9 cellular contexts compared by ENCODE assay signal in the genomic region with DNA sequence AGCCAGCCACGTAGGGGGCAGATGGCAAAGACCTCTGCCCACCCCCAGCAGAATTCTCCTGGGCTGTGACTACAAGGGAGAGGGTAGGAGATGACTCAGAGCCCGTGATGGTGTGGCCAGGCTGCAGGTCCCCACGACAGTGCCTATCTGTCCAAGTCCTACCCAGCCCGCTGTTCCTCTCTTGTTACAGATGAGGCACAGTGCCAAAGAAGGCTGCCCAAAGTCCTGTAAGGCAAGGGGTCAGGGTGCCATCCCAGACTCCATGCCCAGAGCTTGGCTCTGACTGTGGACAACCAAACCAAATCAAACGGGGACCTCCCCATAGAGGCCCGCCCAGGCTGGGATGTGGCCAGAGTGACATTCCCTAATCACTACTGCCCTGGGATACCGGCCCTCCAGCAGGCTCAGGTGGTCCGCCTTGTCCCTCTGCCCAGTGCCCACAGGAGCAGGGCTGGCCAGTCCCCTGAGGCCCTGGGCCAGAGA. TPM values are rescaled to one million over a fixed set of nuclear protein-coding genes. Genes with fewer than 3 reads are reported as not detected.
DNase-seq lines count a peak whose midpoint lies in the region; ATAC-seq and TF ChIP-seq lines count a peak whose summit lies in the region.
"Had no signal": no experiment of that assay in that cellular context is flagged by ENCODE, and none has a peak within 500 bp of the region (broad histone marks: within the 10 kb centered on the region; RNA-seq: fewer than 3 reads in every experiment).

No MANE protein-coding gene starts in this region.

- H3K36me3 Mint-ChIP-seq in endothelial cell (ENCODE audit: low read depth, unreplicated experiment): peaks cover 16% of the 10 kb centered on the region
- H3K36me3 Mint-ChIP-seq in natural killer cell treated with Interleukin-12 subunit alpha and Interleukin-12 subunit beta and Interleukin-15 and Interleukin-18, amount 100 ng/mL, for 72 hours: no peaks in the 10 kb centered on the region

- no peak for ATAC-seq in natural killer cell treated with Interleukin-12 subunit alpha and Interleukin-12 subunit beta and Interleukin-15 and Interleukin-18, amount 100 ng/mL, for 72 hours
- ATAC-seq in HG02870 (IDR thresholded peaks at IDR 0.05; ENCODE audit: unreplicated experiment): no peak
- no peak for ATAC-seq in GM18867 (IDR thresholded peaks at IDR 0.05; ENCODE audit: unreplicated experiment)

- H3K27ac Mint-ChIP-seq in endothelial cell (ENCODE audit: unreplicated experiment): peak overlapping the region; percentile 93
- no peak overlapping the region for H3K27ac Mint-ChIP-seq in natural killer cell treated with Interleukin-12 subunit alpha and Interleukin-12 subunit beta and Interleukin-15 and Interleukin-18, amount 100 ng/mL, for 72 hours
- H3K27ac Mint-ChIP-seq: T-helper 1 cell treated with Interleukin-12 subunit alpha and Interleukin-12 subunit beta and Interleukin-4 antibody, amounts not matched to agents 30 μg/mL and 1 μg/mL, for 36 hours had no signal

- H3K27me3 ChIP-seq in MG63: no peaks in the 10 kb centered on the region

- TF ChIP-seq CTCF in AG09309 (IDR thresholded peaks at IDR 0.05; ENCODE audit: control insufficient read depth, insufficient read depth, low read depth, low read length, missing control alignments) (no peak), endothelial cell (IDR thresholded peaks at IDR 0.05; ENCODE audit: unreplicated experiment) (no peak)

- peaks cover 23% of the 10 kb centered on the region for H3K27me3 Mint-ChIP-seq in endothelial cell (ENCODE audit: unreplicated experiment)
- peaks cover 33 to 44% of the 10 kb centered on the region in 2 donors for H3K27me3 Mint-ChIP-seq in natural killer cell treated with Interleukin-12 subunit alpha and Interleukin-12 subunit beta and Interleukin-15 and Interleukin-18, amount 100 ng/mL, for 72 hours

- H3K4me3 ChIP-seq in AG09309 (ENCODE audit: control insufficient read depth, low read depth, low read length): peak overlapping the region; percentile 71
- H3K4me3 ChIP-seq in MG63: peak overlapping the region; percentile 69

- H3K4me3 Mint-ChIP-seq in endothelial cell (ENCODE audit: unreplicated experiment): peak overlapping the region; percentile 93
- H3K4me3 Mint-ChIP-seq in natural killer cell treated with Interleukin-12 subunit alpha and Interleukin-12 subunit beta and Interleukin-15 and Interleukin-18, amount 100 ng/mL, for 72 hours: peak overlapping the region; percentile 43
- H3K4me3 Mint-ChIP-seq: T-helper 1 cell treated with Interleukin-12 subunit alpha and Interleukin-12 subunit beta and Interleukin-4 antibody, amounts not matched to agents 30 μg/mL and 1 μg/mL, for 36 hours had no signal

- peaks cover 47% of the 10 kb centered on the region for H3K4me1 Mint-ChIP-seq in endothelial cell (ENCODE audit: unreplicated experiment)
- H3K4me1 Mint-ChIP-seq in natural killer cell treated with Interleukin-12 subunit alpha and Interleukin-12 subunit beta and Interleukin-15 and Interleukin-18, amount 100 ng/mL, for 72 hours (ENCODE audit: low read depth in 2 of 2): peaks cover 0 to 2% of the 10 kb centered on the region in 2 donors

- no peaks in the 10 kb centered on the region for H3K9me3 Mint-ChIP-seq in endothelial cell (ENCODE audit: unreplicated experiment)
- H3K9me3 Mint-ChIP-seq in natural killer cell treated with Interleukin-12 subunit alpha and Interleukin-12 subunit beta and Interleukin-15 and Interleukin-18, amount 100 ng/mL, for 72 hours: no peaks in the 10 kb centered on the region
- H3K9me3 Mint-ChIP-seq: T-helper 1 cell treated with Interleukin-12 subunit alpha and Interleukin-12 subunit beta and Interleukin-4 antibody, amounts not matched to agents 30 μg/mL and 1 μg/mL, for 36 hours had no signal

- H3K9me3 ChIP-seq in MG63: no peaks in the 10 kb centered on the region

- no peaks in the 10 kb centered on the region for H3K36me3 ChIP-seq in MG63

- no peak for DNase-seq in AG09309 (ENCODE audit: low read depth)
- peak; percentile 50 for DNase-seq in MG63
- no peak for DNase-seq in endothelial cell (ENCODE audit: low spot score)
- DNase-seq in natural killer cell treated with Interleukin-12 subunit alpha and Interleukin-12 subunit beta and Interleukin-15 and Interleukin-18, amount 100 ng/mL, for 72 hours (ENCODE audit: low spot score): no peak
- DNase-seq in NCI-H2171 treated with DMSO at 0.1 percent for 48 hours (lab: John Stamatoyannopoulos, UW): no peak
- DNase-seq in GM19238 (ENCODE audit: insufficient read length, low spot score): no peak

RNA-seq across cellular contexts. Expression of gene BCAR1, which starts 12.6 kb away (rescaled TPM):
- total RNA-seq in MG63 (2014; rRNA removed; shearing (Covaris generic); ENCODE audit: low replicate concordance): 52.7 and 54.6 TPM in 2 replicates
- 182 TPM for total RNA-seq in endothelial cell (ENCODE audit: unreplicated experiment)
- total RNA-seq in natural killer cell treated with Interleukin-12 subunit alpha and Interleukin-12 subunit beta and Interleukin-15 and Interleukin-18, amount 100 ng/mL, for 72 hours: not detected

RNA-seq across cellular contexts. Expression of gene CTRB1, which starts 45.2 kb away (rescaled TPM):
- total RNA-seq in MG63 (2014; rRNA removed; shearing (Covaris generic); ENCODE audit: low replicate concordance): not detected in 2 replicates
- not detected for total RNA-seq in endothelial cell (ENCODE audit: unreplicated experiment)
- not detected for total RNA-seq in natural killer cell treated with Interleukin-12 subunit alpha and Interleukin-12 subunit beta and Interleukin-15 and Interleukin-18, amount 100 ng/mL, for 72 hours

RNA-seq across cellular contexts. Expression of gene CTRB2, which starts 57.0 kb away (rescaled TPM):
- not detected in 2 replicates for total RNA-seq in MG63 (2014; rRNA removed; shearing (Covaris generic); ENCODE audit: low replicate concordance)
- total RNA-seq in endothelial cell (ENCODE audit: unreplicated experiment): not detected
- not detected for total RNA-seq in natural killer cell treated with Interleukin-12 subunit alpha and Interleukin-12 subunit beta and Interleukin-15 and Interleukin-18, amount 100 ng/mL, for 72 hours

Comparison
In these comparisons a context has a peak if more than half of its experiments do, and no peak if none do; other contexts are left out.
1. RNA of gene BCAR1, which starts 12.6 kb away (total RNA-seq): 182 TPM in endothelial cell (single experiment) and 52.7 to 54.6 TPM in MG63; not detected in natural killer cell treated with Interleukin-12 subunit alpha and Interleukin-12 subunit beta and Interleukin-15 and Interleukin-18, amount 100 ng/mL, for 72 hours; every median in the first group is over 10 times any median in the second.